ENCODE assay signal across 33 cellular contexts in the genomic region with DNA sequence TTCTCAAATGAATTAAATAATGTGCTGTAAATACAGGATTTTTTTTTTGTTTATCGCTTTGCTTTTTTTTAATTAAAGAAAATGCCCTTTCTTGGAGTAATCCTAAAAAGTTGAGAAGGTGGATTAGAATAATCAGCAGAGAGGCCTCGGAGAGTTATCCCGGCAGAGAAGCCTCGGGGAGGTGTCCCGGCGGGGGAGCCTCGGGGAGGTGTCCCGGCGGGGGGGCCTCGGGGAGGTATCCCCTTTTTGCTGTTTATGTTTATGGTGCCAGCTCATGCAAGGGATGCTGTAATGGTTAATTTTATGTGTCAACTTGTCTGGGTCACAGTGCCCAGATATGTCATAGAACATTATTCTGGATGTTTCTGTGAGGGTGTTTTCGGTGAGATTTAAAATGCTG.
"Had no signal": no experiment of that assay in that cellular context is flagged by ENCODE, and none has a peak within 500 bp of the region (broad histone marks: within the 10 kb centered on the region; RNA-seq: fewer than 3 reads in every experiment).

No MANE protein-coding gene starts in this region.

- FAIRE-seq: astrocyte, bronchial epithelial cell, frontal cortex had no signal

- H3K36me3 ChIP-seq: brain microvascular endothelial cell, WERI-Rb-1 had no signal

- H3K4me3 ChIP-seq: coronary artery, dorsolateral prefrontal cortex had no signal

- H3K27ac Mint-ChIP-seq: activated B cell treated with CpG ODN at 0.5 μM for 24 hours; activated CD8-positive, alpha-beta T cell treated with anti-CD3 and anti-CD28 coated beads for 36 hours; activated naive CD8-positive, alpha-beta T cell; activated T-helper 17 cell treated with anti-CD3 and anti-CD28 coated beads, Interleukin-2, amount 50 U/mL, for 72 hours; dendritic cell treated with granulocyte-macrophage colony-stimulating factor and Interleukin-4, amounts not matched to agents 40 ng/mL and 50 ng/mL, for 4 days; endodermal cell; T-helper 1 cell treated with Interleukin-12 subunit alpha and Interleukin-12 subunit beta and Interleukin-4 antibody, amounts not matched to agents 30 μg/mL and 1 μg/mL, for 36 hours had no signal

- H3K27me3 Mint-ChIP-seq: activated B cell treated with CpG ODN at 0.5 μM for 24 hours; activated CD8-positive, alpha-beta T cell treated with anti-CD3 and anti-CD28 coated beads for 36 hours; activated naive CD8-positive, alpha-beta T cell; activated T-helper 17 cell treated with anti-CD3 and anti-CD28 coated beads, Interleukin-2, amount 50 U/mL, for 72 hours; central memory CD8-positive, alpha-beta T cell; dendritic cell treated with granulocyte-macrophage colony-stimulating factor and Interleukin-4, amounts not matched to agents 40 ng/mL and 50 ng/mL, for 4 days had no signal

- DNase-seq: activated B cell treated with CpG ODN at 0.5 μM for 24 hours; activated CD4-positive, alpha-beta T cell treated with anti-CD3 and anti-CD28 coated beads for 48 hours; activated CD4-positive, alpha-beta T cell treated with anti-CD3 and anti-CD28 coated beads, Interleukin-2, amount 50 U/mL, for 1 hour; activated CD4-positive, alpha-beta T cell treated with anti-CD3 and anti-CD28 coated beads, Interleukin-2, amount 50 U/mL, for 48 hours; activated CD8-positive, alpha-beta memory T cell treated with anti-CD3 and anti-CD28 coated beads for 24 hours; activated CD8-positive, alpha-beta T cell treated with anti-CD3 and anti-CD28 coated beads for 36 hours; activated effector memory CD4-positive, alpha-beta T cell treated with Interleukin-2 at 50 U/mL for 16 hours; activated gamma-delta T cell treated with Interleukin-2 at 50 U/mL for 16 hours; activated naive CD4-positive, alpha-beta T cell treated with anti-CD3 and anti-CD28 coated beads, Interleukin-2, amount 50 U/mL, for 16 hours; activated naive CD4-positive, alpha-beta T cell treated with Interleukin-2 at 50 U/mL for 16 hours; activated T-cell treated with anti-CD3 and anti-CD28 coated beads, Interleukin-2, amount 50 U/mL, for 4 hours; amniotic stem cell; anterior cingulate cortex; brain microvascular endothelial cell; dorsolateral prefrontal cortex; effector memory CD4-positive, alpha-beta T cell; endodermal cell; foreskin fibroblast; head of caudate nucleus; T1000; WERI-Rb-1 had no signal

- H3K9me3 Mint-ChIP-seq: activated B cell treated with CpG ODN at 0.5 μM for 24 hours; activated CD8-positive, alpha-beta T cell treated with anti-CD3 and anti-CD28 coated beads for 36 hours; activated T-cell treated with anti-CD3 and anti-CD28 coated beads, Interleukin-2, amount 50 U/mL, for 4 hours; central memory CD8-positive, alpha-beta T cell; dendritic cell treated with granulocyte-macrophage colony-stimulating factor and Interleukin-4, amounts not matched to agents 40 ng/mL and 50 ng/mL, for 4 days; endodermal cell; T-helper 1 cell treated with Interleukin-12 subunit alpha and Interleukin-12 subunit beta and Interleukin-4 antibody, amounts not matched to agents 30 μg/mL and 1 μg/mL, for 36 hours had no signal

- H3K27ac ChIP-seq: brain microvascular endothelial cell, coronary artery, dorsolateral prefrontal cortex, WERI-Rb-1 had no signal

- ATAC-seq: activated CD4-positive, CD25-positive, alpha-beta regulatory T cell treated with anti-CD3 and anti-CD28 coated beads, Interleukin-2, amount 50 U/mL, for 24 hours; activated CD8-positive, alpha-beta T cell treated with anti-CD3 and anti-CD28 coated beads for 36 hours; activated T-cell treated with anti-CD3 and anti-CD28 coated beads, Interleukin-2, amount 50 U/mL, for 4 hours; activated T-helper 17 cell treated with anti-CD3 and anti-CD28 coated beads, Interleukin-2, amount 50 U/mL, for 72 hours; esophagus mucosa had no signal

- H3K27me3 ChIP-seq: brain microvascular endothelial cell, dorsolateral prefrontal cortex had no signal

- H3K4me3 Mint-ChIP-seq: activated B cell treated with CpG ODN at 0.5 μM for 24 hours; activated CD8-positive, alpha-beta T cell treated with anti-CD3 and anti-CD28 coated beads for 36 hours; activated naive CD8-positive, alpha-beta T cell; activated T-cell treated with anti-CD3 and anti-CD28 coated beads, Interleukin-2, amount 50 U/mL, for 4 hours; central memory CD8-positive, alpha-beta T cell; dendritic cell treated with granulocyte-macrophage colony-stimulating factor and Interleukin-4, amounts not matched to agents 40 ng/mL and 50 ng/mL, for 4 days; endodermal cell; T-helper 1 cell treated with Interleukin-12 subunit alpha and Interleukin-12 subunit beta and Interleukin-4 antibody, amounts not matched to agents 30 μg/mL and 1 μg/mL, for 36 hours; T-helper 2 cell treated with Interferon-gamma antibody and Interleukin-4, amounts not matched to agents 5 μg/mL and 100 μg/mL, for 36 hours had no signal
